18 cellular contexts compared by ENCODE assay signal in the genomic region with DNA sequence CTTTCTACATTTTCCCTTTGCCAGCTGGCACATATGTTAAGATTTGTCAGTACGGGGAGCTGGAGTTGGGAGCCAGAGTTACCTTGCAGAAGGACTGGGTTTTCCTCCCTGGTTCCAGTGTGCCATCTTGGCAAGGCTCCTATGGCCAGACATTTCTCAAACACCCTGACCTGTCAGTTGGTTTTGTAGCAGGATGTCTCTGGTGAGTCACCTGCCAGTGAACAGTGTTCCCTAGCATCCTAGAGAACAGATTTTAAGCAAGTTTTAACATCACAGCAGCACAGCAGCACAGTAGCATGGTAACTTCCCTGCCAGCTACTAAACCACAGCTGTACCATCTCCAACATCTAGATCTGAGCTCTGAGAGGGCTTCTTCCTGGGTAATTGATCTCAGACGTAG. TPM values are rescaled to one million over a fixed set of nuclear protein-coding genes. Genes with fewer than 3 reads are reported as not detected.
DNase-seq lines count a peak whose midpoint lies in the region; ATAC-seq, FAIRE-seq and TF ChIP-seq lines count a peak whose summit lies in the region.
"Had no signal": no experiment of that assay in that cellular context is flagged by ENCODE, and none has a peak within 500 bp of the region (broad histone marks: within the 10 kb centered on the region; RNA-seq: fewer than 3 reads in every experiment).

No MANE protein-coding gene starts in this region.

- H4K20me1 ChIP-seq in PC-3 (ENCODE audit: low read length) (no peaks in the 10 kb centered on the region), endothelial cell of umbilical vein (replicated peaks; ENCODE audit: control insufficient read depth, extremely low read depth, insufficient read depth, low read length) (no peaks in the 10 kb centered on the region)
- H4K20me1 ChIP-seq: BLaER1 had no signal

- H3K9ac ChIP-seq in PC-3 (ENCODE audit: low read length) (no peak overlapping the region), endothelial cell of umbilical vein (replicated peaks; ENCODE audit: extremely low read depth, insufficient read depth, low read length) (no peak overlapping the region)
- H3K9ac ChIP-seq: BLaER1, GM23248 had no signal

- H3K79me2 ChIP-seq in PC-3 (ENCODE audit: low read length) (no peaks in the 10 kb centered on the region), endothelial cell of umbilical vein (ENCODE audit: control insufficient read depth, insufficient read depth, low read length) (no peaks in the 10 kb centered on the region)

- peak; percentile 42 for FAIRE-seq in endothelial cell of umbilical vein (lab: Jason Lieb, UNC)
- FAIRE-seq: A549, GM12878 had no signal

- peaks cover 19% of the 10 kb centered on the region for H3K4me1 ChIP-seq in PC-3 (ENCODE audit: insufficient read depth, low read length)
- H3K4me1 ChIP-seq in endothelial cell of umbilical vein (ENCODE audit: control insufficient read depth, extremely low read depth, insufficient read depth, low read length) = peaks cover 7% of the 10 kb centered on the region
- H3K4me1 ChIP-seq: BLaER1 had no signal

- H3K27ac ChIP-seq in PC-3 (ENCODE audit: low read length) (no peak overlapping the region), endothelial cell of umbilical vein (ENCODE audit: insufficient read depth, low read depth, low read length) (no peak overlapping the region)
- H3K27ac ChIP-seq: A549, BLaER1, GM23248, SK-N-MC had no signal

- no peaks in the 10 kb centered on the region for H3K27me3 Mint-ChIP-seq in WTC11 (ENCODE audit: low read depth)
- H3K27me3 Mint-ChIP-seq in activated CD4-positive, alpha-beta memory T cell treated with anti-CD3 and anti-CD28 coated beads for 36 hours = no peaks in the 10 kb centered on the region

- no peaks in the 10 kb centered on the region for H3F3A ChIP-seq in PC-3 (ENCODE audit: low read length, unreplicated experiment)

- TF ChIP-seq CTCF in HFF-Myc (IDR thresholded peaks at IDR 0.05; ENCODE audit: low read depth, low read length, missing control alignments) (no peak), PC-3 (conservative IDR thresholded peaks at IDR 0.05; ENCODE audit: low read depth, low read length) (no peak), endothelial cell of umbilical vein (IDR thresholded peaks at IDR 0.05; ENCODE audit: extremely low read depth in 1 of 2, insufficient read depth in 1 of 2, low read depth in 1 of 2, low read length in 2 of 2) (no peak), WTC11 (IDR thresholded peaks at IDR 0.05) (no peak)

- H3K9me2 ChIP-seq in PC-3 (replicated peaks; ENCODE audit: low read length) = no peaks in the 10 kb centered on the region

- BruUV-seq in PC-3 (replicated peaks; lab: Mats Ljungman, UMichigan) (no TSS peak), endothelial cell of umbilical vein (replicated peaks; lab: Mats Ljungman, UMichigan) (no TSS peak)

- H3K4me3 ChIP-seq in HFF-Myc (replicated peaks; ENCODE audit: low read depth, low read length) (no peak overlapping the region), PC-3 (ENCODE audit: low read length) (no peak overlapping the region), endothelial cell of umbilical vein (replicated peaks in 1 of 3; ENCODE audit: insufficient read depth in 1 of 3, low read depth in 1 of 3, low read length in 3 of 3) (no peak overlapping the region)
- H3K4me3 ChIP-seq: A549, BLaER1, GM12878, GM23248, SK-N-MC had no signal

- CTCF ChIA-PET in PC-3 (lab: Charles Lee) (no interaction called here), endothelial cell of umbilical vein (lab: Charles Lee) (interaction anchor here (1.3 to 1.5 kb wide), 2 partner anchors 12 to 107 kb away, joined by 3 read pairs; no protein-coding TSS in a partner anchor), WTC11 (lab: Charles Lee) (no interaction called here)
- CTCF ChIA-PET in activated CD4-positive, alpha-beta memory T cell treated with anti-CD3 and anti-CD28 coated beads for 36 hours (lab: Charles Lee) = no interaction called here

- dilution Hi-C loops in endothelial cell of umbilical vein (cut with MboI; ENCODE audit: extremely low pct_ligation_motif_present, low sequenced_read_pairs) = no loop called here

- H3K9me3 ChIP-seq in PC-3 (ENCODE audit: low read length) = no peaks in the 10 kb centered on the region
- H3K9me3 ChIP-seq in endothelial cell of umbilical vein (replicated peaks; ENCODE audit: control insufficient read depth, insufficient read depth, low read length) = no peaks in the 10 kb centered on the region
- H3K9me3 ChIP-seq: A549, BLaER1 had no signal

- DNase-seq in HFF-Myc (ENCODE audit: extremely low read depth, low read depth) = peak; percentile 11
- DNase-seq in PC-3 = peak; percentile 85
- DNase-seq in endothelial cell of umbilical vein (ENCODE audit: low read depth, low spot score) = no peak
- peak; percentile 52 for DNase-seq in kidney tubule cell (ENCODE audit: low spot score)
- DNase-seq in WTC11 (ENCODE audit: low spot score) = no peak
- no peak for DNase-seq in activated CD4-positive, alpha-beta memory T cell treated with anti-CD3 and anti-CD28 coated beads for 36 hours
- DNase-seq in NCI-H2107 treated with DMSO at 0.1 percent for 48 hours (lab: John Stamatoyannopoulos, UW; ENCODE audit: unreplicated experiment) = no peak
- DNase-seq: GM23248, HCEC 1CT, KBM-7, NCI-H1436, NCI-H1930, NCI-H526, Right ventricle myocardium superior had no signal

- peak; percentile 96 for ATAC-seq in PC-3
- ATAC-seq in WTC11 = no peak
- ATAC-seq: A549, GM12878 had no signal

- H3K9me1 ChIP-seq in endothelial cell of umbilical vein (replicated peaks; ENCODE audit: control insufficient read depth, extremely low read depth, insufficient read depth, low read length) = no peaks in the 10 kb centered on the region

- H3K27me3 ChIP-seq in PC-3 (ENCODE audit: low read length) = no peaks in the 10 kb centered on the region
- no peaks in the 10 kb centered on the region for H3K27me3 ChIP-seq in endothelial cell of umbilical vein (ENCODE audit: control insufficient read depth in 2 of 2, insufficient read depth in 2 of 2, low read length in 2 of 2)
- H3K27me3 ChIP-seq: BLaER1 had no signal

- H3K4me3 Mint-ChIP-seq in WTC11 = no peak overlapping the region
- H3K4me3 Mint-ChIP-seq in activated CD4-positive, alpha-beta memory T cell treated with anti-CD3 and anti-CD28 coated beads for 36 hours = no peak overlapping the region

- intact Hi-C loops in PC-3 (cut with micrococcal nuclease) = no loop called here
- intact Hi-C loops in endothelial cell of umbilical vein (cut with micrococcal nuclease) = no loop called here
- intact Hi-C loops in activated CD4-positive, alpha-beta memory T cell treated with anti-CD3 and anti-CD28 coated beads for 36 hours (cut with micrococcal nuclease) = no loop called here

- H3K9me3 Mint-ChIP-seq in WTC11 = no peaks in the 10 kb centered on the region
- peaks cover 7% of the 10 kb centered on the region for H3K9me3 Mint-ChIP-seq in activated CD4-positive, alpha-beta memory T cell treated with anti-CD3 and anti-CD28 coated beads for 36 hours

- H3K4me2 ChIP-seq in PC-3 (ENCODE audit: low read length) = 0 out of 2 replicates have a peak overlapping the region, but pooled peaks have one; percentile 8
- no peak overlapping the region for H3K4me2 ChIP-seq in endothelial cell of umbilical vein (ENCODE audit: insufficient read depth, low read length)
- H3K4me2 ChIP-seq: A549, BLaER1 had no signal

- no peaks in the 10 kb centered on the region for H3K36me3 Mint-ChIP-seq in WTC11
- peaks cover 5% of the 10 kb centered on the region for H3K36me3 Mint-ChIP-seq in activated CD4-positive, alpha-beta memory T cell treated with anti-CD3 and anti-CD28 coated beads for 36 hours

- TF ChIP-seq POLR2A in endothelial cell of umbilical vein (IDR thresholded peaks at IDR 0.05; ENCODE audit: low read depth, low read length) = no peak

- H3K4me1 Mint-ChIP-seq in WTC11 = no peaks in the 10 kb centered on the region
- no peaks in the 10 kb centered on the region for H3K4me1 Mint-ChIP-seq in activated CD4-positive, alpha-beta memory T cell treated with anti-CD3 and anti-CD28 coated beads for 36 hours (ENCODE audit: low read depth)

- H3K36me3 ChIP-seq in PC-3 (ENCODE audit: low read depth, low read length) (no peaks in the 10 kb centered on the region), endothelial cell of umbilical vein (ENCODE audit: control insufficient read depth in 2 of 2, extremely low read depth in 1 of 2, insufficient read depth in 2 of 2, low read length in 2 of 2) (no peaks in the 10 kb centered on the region)

- H3K27ac Mint-ChIP-seq in WTC11 = no peak overlapping the region
- no peak overlapping the region for H3K27ac Mint-ChIP-seq in activated CD4-positive, alpha-beta memory T cell treated with anti-CD3 and anti-CD28 coated beads for 36 hours

- POLR2A ChIA-PET in PC-3 (lab: Charles Lee; ENCODE audit: unreplicated experiment) (no interaction called here), endothelial cell of umbilical vein (lab: Charles Lee) (interaction anchor here (0.6 kb wide), 1 partner anchor 31 kb away, joined by 4 read pairs; no protein-coding TSS in a partner anchor), WTC11 (lab: Charles Lee) (no interaction called here)
- POLR2A ChIA-PET in activated CD4-positive, alpha-beta memory T cell treated with anti-CD3 and anti-CD28 coated beads for 36 hours (lab: Charles Lee) = no interaction called here

- no peak overlapping the region for H2AFZ ChIP-seq in PC-3 (ENCODE audit: low read length)
- H2AFZ ChIP-seq in endothelial cell of umbilical vein (ENCODE audit: low read depth, low read length) = no peak overlapping the region
- H2AFZ ChIP-seq: GM23248 had no signal

TF ChIP-seq in endothelial cell of umbilical vein, 7 proteins besides CTCF, POLR2A, EP300 and RAD21:
- no peak for TF ChIP-seq GATA2 (IDR thresholded peaks at IDR 0.05; ENCODE audit: insufficient read depth, insufficient read length, low read depth, low read length)
- TF ChIP-seq JUN (IDR thresholded peaks at IDR 0.05; ENCODE audit: borderline replicate concordance, insufficient read depth, insufficient read length, low read depth) = no peak
- TF ChIP-seq MYC (IDR thresholded peaks at IDR 0.05; ENCODE audit: low read depth, low read length) = no peak

TF ChIP-seq in WTC11, 78 proteins besides CTCF, POLR2A, EP300 and RAD21 (continues in another document):
- TF ChIP-seq TP53 (CRISPR knock-in tag; IDR thresholded peaks at IDR 0.05) (no peak), GABPB1 (CRISPR knock-in tag; IDR thresholded peaks at IDR 0.05) (no peak)

RNA-seq across cellular contexts. Expression of a gene that starts 26.2 kb away (rescaled TPM):
- total RNA-seq in PC-3 (2014; rRNA removed) = 249 and 251 TPM in 2 replicates
- total RNA-seq in endothelial cell of umbilical vein = 135 and 148 TPM in 2 replicates
- polyA plus RNA-seq in endothelial cell of umbilical vein = 21.2 and 33.2 TPM in 2 replicates
- 40.5 and 47.4 TPM in 2 replicates for polyA plus RNA-seq in endothelial cell of umbilical vein (2011; cell fraction: cytosol; rRNA removed)
- 66.0 and 97.3 TPM in 2 replicates for polyA plus RNA-seq in endothelial cell of umbilical vein (2011; cell fraction: nucleus; rRNA removed)
- 98.0 and 138 TPM in 2 replicates for polyA plus RNA-seq in endothelial cell of umbilical vein (2012)
- 19.7 and 32.3 TPM in 2 replicates for polyA minus RNA-seq in endothelial cell of umbilical vein
- polyA minus RNA-seq in endothelial cell of umbilical vein (2011; cell fraction: cytosol; rRNA and poly(A)+ RNA removed) = 55.5 TPM
- polyA minus RNA-seq in endothelial cell of umbilical vein (2011; cell fraction: nucleus; rRNA and poly(A)+ RNA removed) = 97.9 and 133 TPM in 2 replicates
- 122 to 125 TPM (median 123 TPM) in 3 replicates for total RNA-seq in WTC11 (2021)
- total RNA-seq in activated CD4-positive, alpha-beta memory T cell treated with anti-CD3 and anti-CD28 coated beads for 36 hours = 100 to 1,000 TPM; 126 to 134 TPM

Comparison
In these comparisons a context has a peak if more than half of its experiments do, and no peak if none do; other contexts are left out.
1. DNase-seq: peak in HFF-Myc (single experiment), PC-3 (single experiment) and kidney tubule cell (single experiment); none in endothelial cell of umbilical vein (single experiment), WTC11 (single experiment), activated CD4-positive, alpha-beta memory T cell treated with anti-CD3 and anti-CD28 coated beads for 36 hours (single experiment) and NCI-H2107 treated with DMSO at 0.1 percent for 48 hours (single experiment).